29 cellular contexts compared by ENCODE assay signal in the genomic region with DNA sequence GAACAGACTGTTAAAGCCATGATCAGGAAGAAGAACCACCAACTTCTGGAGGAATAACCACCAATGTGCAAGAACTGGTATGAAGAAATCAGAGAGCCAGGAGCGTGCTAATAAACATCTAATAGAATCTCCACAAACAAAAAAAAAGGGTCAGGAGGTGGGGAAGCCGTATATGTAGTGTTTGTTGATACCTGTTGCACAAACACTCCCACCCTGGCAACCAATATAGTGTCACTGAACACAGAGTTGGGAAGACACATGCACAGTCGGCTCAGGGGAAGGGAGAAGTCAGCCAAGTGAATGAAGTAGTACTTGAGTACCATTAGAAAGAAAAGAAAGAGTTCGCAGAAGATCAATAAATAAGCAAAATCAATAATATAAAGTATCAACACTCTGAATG.
"Had no signal": no experiment of that assay in that cellular context is flagged by ENCODE, and none has a peak within 500 bp of the region (broad histone marks: within the 10 kb centered on the region; RNA-seq: fewer than 3 reads in every experiment).

No MANE protein-coding gene starts in this region.

- H3K27ac ChIP-seq: coronary artery, esophagus squamous epithelium, heart right ventricle, lower lobe of right lung, neutrophil, pancreas, sigmoid colon, stomach, thyroid gland, vagina had no signal

- H3K4me3 Mint-ChIP-seq: immature natural killer cell; natural killer cell; neural crest cell; stimulated activated effector memory CD8-positive, alpha-beta T cell treated with anti-CD3 and anti-CD28 coated beads, Interleukin-12 subunit alpha, Interleukin-12 subunit beta, amount 100 ng/mL, for 72 hours had no signal

- H3K36me3 Mint-ChIP-seq: immature natural killer cell; natural killer cell; stimulated activated effector memory CD8-positive, alpha-beta T cell treated with anti-CD3 and anti-CD28 coated beads, Interleukin-12 subunit alpha, Interleukin-12 subunit beta, amount 100 ng/mL, for 72 hours had no signal

- H3K4me1 ChIP-seq: esophagus squamous epithelium, heart right ventricle, lower lobe of right lung, vagina had no signal

- H3K9me3 Mint-ChIP-seq: immature natural killer cell; natural killer cell; neural crest cell; stimulated activated effector memory CD8-positive, alpha-beta T cell treated with anti-CD3 and anti-CD28 coated beads, Interleukin-12 subunit alpha, Interleukin-12 subunit beta, amount 100 ng/mL, for 72 hours had no signal

- FAIRE-seq: pancreas had no signal

- H3K4me3 ChIP-seq: coronary artery, esophagus squamous epithelium, heart right ventricle, lower lobe of right lung, pancreas, sigmoid colon, stomach, thyroid gland, vagina had no signal

- H3K27me3 ChIP-seq: esophagus squamous epithelium, heart right ventricle, neutrophil, pancreas, sigmoid colon, stomach, thyroid gland, vagina had no signal

- H3K9me3 ChIP-seq: esophagus squamous epithelium, heart right ventricle, lower lobe of right lung, neutrophil, pancreas, sigmoid colon, stomach, thyroid gland, vagina had no signal

- DNase-seq: dermis blood vessel endothelial cell; effector memory CD4-positive, alpha-beta T cell; erythroblast; esophagus squamous epithelium; foreskin melanocyte; glutamatergic neuron; heart right ventricle; hypothalamus; immature natural killer cell; islet precursor cell; kidney glomerular epithelial cell; left colon; left ventricle myocardium superior; lower lobe of right lung; natural killer cell; pancreas; right cardiac atrium; sigmoid colon; stimulated activated CD4-positive, alpha-beta T cell treated with anti-CD3 and anti-CD28 coated beads, Interleukin-2, amount 100 ng/mL, for 24 hours; stimulated activated CD4-positive, alpha-beta T cell treated with anti-CD3 and anti-CD28 coated beads, Interleukin-4, amount 100 ng/mL, for 24 hours; stimulated activated naive CD4-positive, alpha-beta T cell treated with Interleukin-2 at 50 U/mL for 16 hours; stomach; thyroid gland; trophoblast cell had no signal

- H3K4me1 Mint-ChIP-seq: immature natural killer cell; natural killer cell; stimulated activated effector memory CD8-positive, alpha-beta T cell treated with anti-CD3 and anti-CD28 coated beads, Interleukin-12 subunit alpha, Interleukin-12 subunit beta, amount 100 ng/mL, for 72 hours had no signal

- H3K27ac Mint-ChIP-seq: immature natural killer cell; natural killer cell; stimulated activated effector memory CD8-positive, alpha-beta T cell treated with anti-CD3 and anti-CD28 coated beads, Interleukin-12 subunit alpha, Interleukin-12 subunit beta, amount 100 ng/mL, for 72 hours had no signal

- ATAC-seq: heart right ventricle; left colon; left ventricle myocardium superior; lower lobe of right lung; natural killer cell; pancreas; right cardiac atrium; stimulated activated effector memory CD8-positive, alpha-beta T cell treated with anti-CD3 and anti-CD28 coated beads, Interleukin-12 subunit alpha, Interleukin-12 subunit beta, amount 100 ng/mL, for 72 hours had no signal

- H3K36me3 ChIP-seq: esophagus squamous epithelium, heart right ventricle, lower lobe of right lung, neutrophil, pancreas, sigmoid colon, stomach, thyroid gland, vagina had no signal
